Comparison of ENCODE assay signal across 1 cellular context in genomic region chr1:24767351-24767750, GRCh38.
TF ChIP-seq lines count a peak whose summit lies in the region.

No MANE protein-coding gene starts in this region.

TF ChIP-seq in HepG2, 621 proteins besides CTCF, POLR2A, EP300 and RAD21 (continued from another document and continues in another):
- TF ChIP-seq ZNF558 (CRISPR knock-in tag; IDR thresholded peaks at IDR 0.05; ENCODE audit: borderline replicate concordance) (no peak), ZC3H4 (CRISPR knock-in tag; IDR thresholded peaks at IDR 0.05; ENCODE audit: borderline replicate concordance) (no peak), ZBTB42 (CRISPR knock-in tag; IDR thresholded peaks at IDR 0.05) (no peak), ZBTB37 (CRISPR knock-in tag; IDR thresholded peaks at IDR 0.05) (no peak), ZNF781 (CRISPR knock-in tag; IDR thresholded peaks at IDR 0.05; ENCODE audit: borderline replicate concordance, not compliant biosample characterization) (no peak), CC2D1A (CRISPR knock-in tag; IDR thresholded peaks at IDR 0.05) (no peak), ZNF713 (CRISPR knock-in tag; IDR thresholded peaks at IDR 0.05) (no peak), NFIC (IDR thresholded peaks at IDR 0.05; ENCODE audit: low read length) (peak; percentile 80), MED1 (CRISPR knock-in tag; IDR thresholded peaks at IDR 0.05) (peak; percentile 88), RXRA (CRISPR knock-in tag; IDR thresholded peaks at IDR 0.05) (peak; percentile 94; the same call in 1 of the 2 replicates), SIN3A (IDR thresholded peaks at IDR 0.05; ENCODE audit: borderline replicate concordance, low read depth, low read length) (no peak), ZNF333 (CRISPR knock-in tag; IDR thresholded peaks at IDR 0.05; ENCODE audit: borderline replicate concordance) (no peak), FOXM1 (CRISPR knock-in tag; IDR thresholded peaks at IDR 0.05) (no peak), TRIM24 (CRISPR knock-in tag; IDR thresholded peaks at IDR 0.05) (no peak), SNAPC5 (CRISPR knock-in tag; IDR thresholded peaks at IDR 0.05; ENCODE audit: borderline replicate concordance) (no peak), AHDC1 (CRISPR knock-in tag; IDR thresholded peaks at IDR 0.05; ENCODE audit: borderline replicate concordance) (peak; percentile 87; the same call in 1 of the 2 replicates), FOXJ3 (CRISPR knock-in tag; IDR thresholded peaks at IDR 0.05; ENCODE audit: borderline replicate concordance) (peak; percentile 72; the same call in 1 of the 2 replicates), EHMT2 (IDR thresholded peaks at IDR 0.05; ENCODE audit: borderline replicate concordance, low read depth, low read length) (no peak), KIAA2018 (CRISPR knock-in tag; IDR thresholded peaks at IDR 0.05; ENCODE audit: borderline replicate concordance) (no peak), IRF2 (CRISPR knock-in tag; IDR thresholded peaks at IDR 0.05) (peak; percentile 81), ZNF446 (CRISPR knock-in tag; IDR thresholded peaks at IDR 0.05) (no peak), MIER3 (CRISPR knock-in tag; IDR thresholded peaks at IDR 0.05; ENCODE audit: borderline replicate concordance) (peak; percentile 65; the same call in 1 of the 2 replicates), WIZ (CRISPR knock-in tag; IDR thresholded peaks at IDR 0.05) (no peak), NR2C2 (CRISPR knock-in tag; IDR thresholded peaks at IDR 0.05; ENCODE audit: borderline replicate concordance) (peak; percentile 81), ZNF512B (CRISPR knock-in tag; IDR thresholded peaks at IDR 0.05; ENCODE audit: borderline replicate concordance) (no peak), MAFK (conservative IDR thresholded peaks at IDR 0.05 in 1 of 2, IDR thresholded peaks at IDR 0.05 in 1 of 2; ENCODE audit: low read length in 2 of 2) (peak in 1 of 2 experiments; percentile 95; a peak in 2 of 4 replicates), ZNF282 (IDR thresholded peaks at IDR 0.05; ENCODE audit: partially characterized antibody) (no peak), TFAP4 (IDR thresholded peaks at IDR 0.05; ENCODE audit: borderline replicate concordance, low read depth) (peak; percentile 43; the same call in 1 of the 2 replicates), SIX1 (CRISPR knock-in tag; IDR thresholded peaks at IDR 0.05; ENCODE audit: borderline replicate concordance) (peak; percentile 68; the same call in 1 of the 2 replicates), ZBTB39 (CRISPR knock-in tag; IDR thresholded peaks at IDR 0.05) (no peak), FOXO4 (CRISPR knock-in tag; conservative IDR thresholded peaks at IDR 0.05) (no peak), KLF6 (CRISPR knock-in tag; IDR thresholded peaks at IDR 0.05) (no peak), ERF (CRISPR knock-in tag; IDR thresholded peaks at IDR 0.05) (peak; percentile 67; the same call in 1 of the 2 replicates)
